19 cellular contexts compared by ENCODE assay signal in genomic region chr11:134542401-134543143, GRCh38.
DNase-seq lines count a peak whose midpoint lies in the region; ATAC-seq and TF ChIP-seq lines count a peak whose summit lies in the region.
"Had no signal": no experiment of that assay in that cellular context is flagged by ENCODE, and none has a peak within 500 bp of the region (broad histone marks: within the 10 kb centered on the region; RNA-seq: fewer than 3 reads in every experiment).

No MANE protein-coding gene starts in this region.

- H3K36me3 ChIP-seq in GM23338 (ENCODE audit: insufficient read depth) = no peaks in the 10 kb centered on the region
- H3K36me3 ChIP-seq in PC-9 (ENCODE audit: low read depth) = no peaks in the 10 kb centered on the region
- H3K36me3 ChIP-seq: right lobe of liver had no signal

- no peaks in the 10 kb centered on the region for H3K36me3 Mint-ChIP-seq in GM23338 (ENCODE audit: low read depth)
- H3K36me3 Mint-ChIP-seq: naive thymus-derived CD8-positive, alpha-beta T cell had no signal

- peaks cover 11% of the 10 kb centered on the region for H3K9me3 ChIP-seq in PC-9 (ENCODE audit: insufficient read depth, low read depth)
- H3K9me3 ChIP-seq: right lobe of liver had no signal

- H3K9me2 ChIP-seq in GM23338 (ENCODE audit: insufficient read depth) (no peaks in the 10 kb centered on the region), PC-9 (ENCODE audit: insufficient read depth) (no peaks in the 10 kb centered on the region)

- peak overlapping the region; percentile 66; the same call in 1 of the 2 replicates for H2AFZ ChIP-seq in GM23338
- H2AFZ ChIP-seq in PC-9 = no peak overlapping the region
- H2AFZ ChIP-seq: parathyroid adenoma had no signal

- H3K4me3 ChIP-seq in GM23338 (no peak overlapping the region), PC-9 (peak overlapping the region; percentile 28; the same call in 1 of the 2 replicates)
- H3K4me3 ChIP-seq: right lobe of liver had no signal

- CTCF ChIA-PET in PC-9 (lab: Charles Lee) = no interaction called here

- peaks cover 3% of the 10 kb centered on the region; the same call in 1 of the 3 replicates for H3K9me3 Mint-ChIP-seq in GM23338
- H3K9me3 Mint-ChIP-seq: activated CD4-positive, alpha-beta T cell treated with anti-CD3 and anti-CD28 coated beads, Interleukin-2, amount 10 ng/mL, durations not matched to agents 7 days and 5 days; T-helper 1 cell treated with Interleukin-12 subunit alpha and Interleukin-12 subunit beta and Interleukin-4 antibody, amounts not matched to agents 30 μg/mL and 1 μg/mL, for 36 hours had no signal

- no peak overlapping the region for H3K4me3 Mint-ChIP-seq in GM23338
- H3K4me3 Mint-ChIP-seq: activated CD4-positive, alpha-beta T cell treated with anti-CD3 and anti-CD28 coated beads, Interleukin-2, amount 10 ng/mL, durations not matched to agents 7 days and 5 days; naive thymus-derived CD8-positive, alpha-beta T cell; T-helper 1 cell treated with Interleukin-12 subunit alpha and Interleukin-12 subunit beta and Interleukin-4 antibody, amounts not matched to agents 30 μg/mL and 1 μg/mL, for 36 hours had no signal

- TF ChIP-seq CTCF in GM23338 (conservative IDR thresholded peaks at IDR 0.05; ENCODE audit: low read depth in 2 of 2) (no peak), PC-9 (conservative IDR thresholded peaks at IDR 0.05) (no peak)

- peaks cover 23% of the 10 kb centered on the region for H3K4me1 Mint-ChIP-seq in GM23338
- H3K4me1 Mint-ChIP-seq: activated CD4-positive, alpha-beta T cell treated with anti-CD3 and anti-CD28 coated beads, Interleukin-2, amount 10 ng/mL, durations not matched to agents 7 days and 5 days had no signal

- no peaks in the 10 kb centered on the region for H3F3A ChIP-seq in GM23338 (replicated peaks; ENCODE audit: low read depth)
- no peaks in the 10 kb centered on the region for H3F3A ChIP-seq in PC-9 (ENCODE audit: insufficient read depth, low read depth)

- H3K27ac ChIP-seq in GM23338 (ENCODE audit: low read depth) = no peak overlapping the region
- H3K27ac ChIP-seq in PC-9 = peak overlapping the region; percentile 83
- peak overlapping the region; percentile 19 for H3K27ac ChIP-seq in epithelial cell of prostate
- H3K27ac ChIP-seq: parathyroid adenoma, right lobe of liver had no signal

- H3K27me3 ChIP-seq in GM23338 (ENCODE audit: insufficient read depth) (no peaks in the 10 kb centered on the region), PC-9 (ENCODE audit: insufficient read depth, low read depth) (no peaks in the 10 kb centered on the region)
- H3K27me3 ChIP-seq: right lobe of liver had no signal

- H3K79me2 ChIP-seq in GM23338 (replicated peaks; ENCODE audit: insufficient read depth) (no peaks in the 10 kb centered on the region), PC-9 (ENCODE audit: low read depth) (no peaks in the 10 kb centered on the region)
- H3K79me2 ChIP-seq: parathyroid adenoma had no signal

- H3K4me2 ChIP-seq in GM23338 = no peak overlapping the region
- peak overlapping the region; percentile 69 for H3K4me2 ChIP-seq in PC-9

- H4K20me1 ChIP-seq in GM23338 (replicated peaks; ENCODE audit: insufficient read depth) = no peaks in the 10 kb centered on the region
- H4K20me1 ChIP-seq in PC-9 (ENCODE audit: insufficient read depth) = no peaks in the 10 kb centered on the region

- H3K4me1 ChIP-seq in GM23338 (ENCODE audit: insufficient read depth) (no peaks in the 10 kb centered on the region), PC-9 (replicated peaks; ENCODE audit: insufficient read depth) (peaks cover 31% of the 10 kb centered on the region)
- H3K4me1 ChIP-seq: parathyroid adenoma, right lobe of liver had no signal

- POLR2A ChIA-PET in PC-9 (lab: Charles Lee; ENCODE audit: unreplicated experiment) = no interaction called here

- DNase-seq in GM23338 (ENCODE audit: low spot score) (no peak), PC-9 (peak; percentile 75 to 96), epithelial cell of prostate (ENCODE audit: low read depth, low spot score) (no peak), renal cortical epithelial cell (ENCODE audit: low read depth) (peak; percentile 18), NCI-H2227 (lab: John Stamatoyannopoulos, UW; ENCODE audit: unreplicated experiment) (no peak)
- DNase-seq: activated CD4-positive, alpha-beta T cell treated with anti-CD3 and anti-CD28 coated beads, Interleukin-2, amount 10 ng/mL, durations not matched to agents 7 days and 5 days; activated effector memory CD4-positive, alpha-beta T cell treated with Interleukin-2 at 50 U/mL for 16 hours; Karpas-422; mesenchymal stem cell; naive thymus-derived CD8-positive, alpha-beta T cell; NCI-H1048; NCI-H187 treated with DMSO at 0.1 percent for 48 hours; NCI-H446 had no signal

- no TSS peak for BruUV-seq in PC-9 (replicated peaks; lab: Mats Ljungman, UMichigan)

- ATAC-seq in GM23338 = peak; percentile 46
- no peak for ATAC-seq in GM21390 (IDR thresholded peaks at IDR 0.05; ENCODE audit: unreplicated experiment)
- ATAC-seq in HG03520 (IDR thresholded peaks at IDR 0.05; ENCODE audit: unreplicated experiment) = no peak
- no peak for ATAC-seq in HG03159 (IDR thresholded peaks at IDR 0.05; ENCODE audit: unreplicated experiment)
- ATAC-seq: naive thymus-derived CD8-positive, alpha-beta T cell; right lobe of liver had no signal

- H3K27me3 Mint-ChIP-seq in GM23338 (ENCODE audit: insufficient read depth, low read depth, poor library complexity) = peaks cover 5% of the 10 kb centered on the region
- H3K27me3 Mint-ChIP-seq: activated CD4-positive, alpha-beta T cell treated with anti-CD3 and anti-CD28 coated beads, Interleukin-2, amount 10 ng/mL, durations not matched to agents 7 days and 5 days had no signal

- intact Hi-C loops in PC-9 (cut with micrococcal nuclease; ENCODE audit: unreplicated experiment) = no loop called here

- no peak overlapping the region for H3K27ac Mint-ChIP-seq in GM23338
- H3K27ac Mint-ChIP-seq: activated CD4-positive, alpha-beta T cell treated with anti-CD3 and anti-CD28 coated beads, Interleukin-2, amount 10 ng/mL, durations not matched to agents 7 days and 5 days; naive thymus-derived CD8-positive, alpha-beta T cell; T-helper 1 cell treated with Interleukin-12 subunit alpha and Interleukin-12 subunit beta and Interleukin-4 antibody, amounts not matched to agents 30 μg/mL and 1 μg/mL, for 36 hours had no signal

TF ChIP-seq in GM23338, 12 proteins besides CTCF, POLR2A, EP300 and RAD21:
- TF ChIP-seq ZNF331 (CRISPR knock-in tag; IDR thresholded peaks at IDR 0.05; ENCODE audit: low read depth) = no peak
- no peak for TF ChIP-seq ZNF462 (CRISPR knock-in tag; IDR thresholded peaks at IDR 0.05)
- no peak for TF ChIP-seq CREB1 (CRISPR knock-in tag; IDR thresholded peaks at IDR 0.05; ENCODE audit: low read depth)
- TF ChIP-seq EZH2phosphoT487 (IDR thresholded peaks at IDR 0.05; ENCODE audit: unreplicated experiment) = no peak

Comparison
In these comparisons a context has a peak if more than half of its experiments do, and no peak if none do; other contexts are left out.
1. DNase-seq: peak in PC-9 (2 of 2) and renal cortical epithelial cell (single experiment); none in GM23338 (single experiment), epithelial cell of prostate (single experiment) and NCI-H2227 (single experiment).